13 cellular contexts compared by ENCODE assay signal in the genomic region with DNA sequence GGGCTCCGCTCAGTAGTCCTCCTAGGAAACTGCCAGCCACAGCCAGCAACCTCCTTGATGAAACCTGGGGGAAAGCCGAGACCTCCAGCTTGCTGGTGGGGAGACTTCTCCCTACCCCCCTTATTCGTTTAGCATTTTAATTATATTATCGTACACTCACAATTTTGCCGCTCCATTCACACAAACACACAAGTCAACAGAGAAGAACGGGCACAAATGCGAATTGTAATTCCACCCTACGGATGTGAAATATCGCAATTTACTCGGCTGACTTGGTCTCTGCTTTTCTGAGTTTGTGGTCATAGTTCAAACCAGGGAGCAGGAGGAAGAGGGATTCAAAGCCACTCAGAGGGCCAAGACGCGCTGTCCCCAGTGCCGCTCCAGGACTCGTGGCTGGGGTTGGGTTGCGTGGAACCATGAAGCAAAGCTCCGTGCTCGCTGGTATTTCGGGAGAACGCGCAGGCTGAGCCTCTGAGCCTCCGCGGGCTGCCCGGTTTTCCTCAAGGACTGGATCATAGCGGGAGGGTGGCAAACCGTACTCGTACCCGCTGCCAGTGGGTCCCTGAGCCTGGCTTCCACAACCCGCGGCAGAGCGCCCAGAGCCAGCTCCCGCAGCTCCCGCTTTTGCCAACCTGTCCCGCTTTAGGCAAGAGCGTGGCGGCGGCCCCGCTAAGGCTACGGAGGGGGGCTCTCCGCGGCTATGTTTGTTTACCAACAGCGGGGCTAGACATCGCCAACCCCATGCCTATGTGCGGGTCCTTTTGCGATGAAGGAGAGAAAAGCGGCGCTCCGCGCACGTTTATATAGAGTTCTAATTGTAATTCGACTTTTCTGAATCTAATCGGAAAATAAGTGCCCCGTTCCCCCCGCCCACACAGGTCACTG. TPM values are rescaled to one million over a fixed set of nuclear protein-coding genes. Genes with fewer than 3 reads are reported as not detected.
DNase-seq lines count a peak whose midpoint lies in the region; ATAC-seq and TF ChIP-seq lines count a peak whose summit lies in the region.
"Had no signal": no experiment of that assay in that cellular context is flagged by ENCODE, and none has a peak within 500 bp of the region (broad histone marks: within the 10 kb centered on the region; RNA-seq: fewer than 3 reads in every experiment).

No MANE protein-coding gene starts in this region.

- no peaks in the 10 kb centered on the region for H3K9me3 Mint-ChIP-seq in activated naive CD4-positive, alpha-beta T cell treated with anti-CD3 and anti-CD28 coated beads, Interleukin-2, amount 50 U/mL, for 24 hours
- H3K9me3 Mint-ChIP-seq in activated CD8-positive, alpha-beta memory T cell treated with anti-CD3 and anti-CD28 coated beads, Interleukin-2, amount 10 ng/mL, durations not matched to agents 7 days and 5 days (ENCODE audit: low read depth), result no peaks in the 10 kb centered on the region
- H3K9me3 Mint-ChIP-seq in immature natural killer cell, result peaks cover 0 to 4% (median 0%) of the 10 kb centered on the region in 6 donors
- H3K9me3 Mint-ChIP-seq in stimulated activated naive CD8-positive, alpha-beta T cell treated with anti-CD3 and anti-CD28 coated beads, Interleukin-15, amount 100 ng/mL, for 72 hours, result no peaks in the 10 kb centered on the region

- CTCF ChIA-PET in activated CD8-positive, alpha-beta memory T cell treated with anti-CD3 and anti-CD28 coated beads, Interleukin-2, amount 10 ng/mL, durations not matched to agents 7 days and 5 days (lab: Charles Lee), result no interaction called here

- H3K36me3 Mint-ChIP-seq in activated naive CD4-positive, alpha-beta T cell treated with anti-CD3 and anti-CD28 coated beads, Interleukin-2, amount 50 U/mL, for 24 hours, result no peaks in the 10 kb centered on the region
- H3K36me3 Mint-ChIP-seq in activated CD8-positive, alpha-beta memory T cell treated with anti-CD3 and anti-CD28 coated beads, Interleukin-2, amount 10 ng/mL, durations not matched to agents 7 days and 5 days, result peaks cover 4% of the 10 kb centered on the region
- H3K36me3 Mint-ChIP-seq in immature natural killer cell, result no peaks in the 10 kb centered on the region

- no peak for ATAC-seq in activated CD8-positive, alpha-beta memory T cell treated with anti-CD3 and anti-CD28 coated beads, Interleukin-2, amount 10 ng/mL, durations not matched to agents 7 days and 5 days
- no peak for ATAC-seq in stimulated activated naive CD8-positive, alpha-beta T cell treated with anti-CD3 and anti-CD28 coated beads, Interleukin-15, amount 100 ng/mL, for 72 hours
- ATAC-seq in GM19328 (IDR thresholded peaks at IDR 0.05; ENCODE audit: unreplicated experiment), result no peak
- ATAC-seq: K562 had no signal

- no peak for DNase-seq in activated naive CD4-positive, alpha-beta T cell treated with Interleukin-2 at 50 U/mL for 16 hours
- no peak for DNase-seq in activated CD8-positive, alpha-beta memory T cell treated with anti-CD3 and anti-CD28 coated beads, Interleukin-2, amount 10 ng/mL, durations not matched to agents 7 days and 5 days
- DNase-seq in immature natural killer cell (peak in 1 of 3 donors; percentile 5), foreskin fibroblast (no peak), NCI-H2029 (lab: John Stamatoyannopoulos, UW) (no peak)
- peak in 1 of 2 donors; percentile 26 for DNase-seq in stimulated activated naive CD8-positive, alpha-beta T cell treated with anti-CD3 and anti-CD28 coated beads, Interleukin-15, amount 100 ng/mL, for 72 hours
- DNase-seq: activated gamma-delta T cell, dermis blood vessel endothelial cell, NCI-H510A treated with DMSO at 0.1 percent for 48 hours had no signal

- peak overlapping the region; percentile 52 for H3K27ac Mint-ChIP-seq in activated naive CD4-positive, alpha-beta T cell treated with anti-CD3 and anti-CD28 coated beads, Interleukin-2, amount 50 U/mL, for 24 hours
- peak overlapping the region; percentile 29 for H3K27ac Mint-ChIP-seq in activated CD8-positive, alpha-beta memory T cell treated with anti-CD3 and anti-CD28 coated beads, Interleukin-2, amount 10 ng/mL, durations not matched to agents 7 days and 5 days
- peak overlapping the region in 2 of 6 donors; percentile 15 to 82 for H3K27ac Mint-ChIP-seq in immature natural killer cell
- H3K27ac Mint-ChIP-seq in stimulated activated naive CD8-positive, alpha-beta T cell treated with anti-CD3 and anti-CD28 coated beads, Interleukin-15, amount 100 ng/mL, for 72 hours, result peak overlapping the region in 1 of 2 donors; percentile 31

- no peak overlapping the region for H3K4me3 ChIP-seq in foreskin fibroblast (ENCODE audit: low read depth in 1 of 2, low read length in 2 of 2)
- H3K4me3 ChIP-seq: K562 had no signal

- peak overlapping the region; percentile 38 for H3K4me3 Mint-ChIP-seq in activated naive CD4-positive, alpha-beta T cell treated with anti-CD3 and anti-CD28 coated beads, Interleukin-2, amount 50 U/mL, for 24 hours
- H3K4me3 Mint-ChIP-seq in activated CD8-positive, alpha-beta memory T cell treated with anti-CD3 and anti-CD28 coated beads, Interleukin-2, amount 10 ng/mL, durations not matched to agents 7 days and 5 days, result peak overlapping the region; percentile 23
- peak overlapping the region; percentile 5 to 65 (median 27) for H3K4me3 Mint-ChIP-seq in immature natural killer cell
- H3K4me3 Mint-ChIP-seq in stimulated activated naive CD8-positive, alpha-beta T cell treated with anti-CD3 and anti-CD28 coated beads, Interleukin-15, amount 100 ng/mL, for 72 hours, result peak overlapping the region; percentile 82 to 88

- TF ChIP-seq CTCF in foreskin fibroblast (IDR thresholded peaks at IDR 0.05; ENCODE audit: low read depth, low read length), result no peak

- peaks cover 63% of the 10 kb centered on the region for H3K4me1 Mint-ChIP-seq in activated naive CD4-positive, alpha-beta T cell treated with anti-CD3 and anti-CD28 coated beads, Interleukin-2, amount 50 U/mL, for 24 hours
- H3K4me1 Mint-ChIP-seq in activated CD8-positive, alpha-beta memory T cell treated with anti-CD3 and anti-CD28 coated beads, Interleukin-2, amount 10 ng/mL, durations not matched to agents 7 days and 5 days, result peaks cover 39% of the 10 kb centered on the region
- peaks cover 45 to 54% of the 10 kb centered on the region in 2 donors for H3K4me1 Mint-ChIP-seq in immature natural killer cell
- peaks cover 85% of the 10 kb centered on the region for H3K4me1 Mint-ChIP-seq in stimulated activated naive CD8-positive, alpha-beta T cell treated with anti-CD3 and anti-CD28 coated beads, Interleukin-15, amount 100 ng/mL, for 72 hours

- H3K27me3 Mint-ChIP-seq in activated naive CD4-positive, alpha-beta T cell treated with anti-CD3 and anti-CD28 coated beads, Interleukin-2, amount 50 U/mL, for 24 hours, result peaks cover 50% of the 10 kb centered on the region
- peaks cover 83% of the 10 kb centered on the region for H3K27me3 Mint-ChIP-seq in activated CD8-positive, alpha-beta memory T cell treated with anti-CD3 and anti-CD28 coated beads, Interleukin-2, amount 10 ng/mL, durations not matched to agents 7 days and 5 days
- H3K27me3 Mint-ChIP-seq in immature natural killer cell (ENCODE audit: low read depth in 3 of 3), result peaks cover 54 to 79% (median 59%) of the 10 kb centered on the region in 3 donors
- peaks cover 100% of the 10 kb centered on the region for H3K27me3 Mint-ChIP-seq in stimulated activated naive CD8-positive, alpha-beta T cell treated with anti-CD3 and anti-CD28 coated beads, Interleukin-15, amount 100 ng/mL, for 72 hours

RNA-seq across cellular contexts. Expression of a gene that starts 2.0 kb away (rescaled TPM):
- total RNA-seq in activated CD8-positive, alpha-beta memory T cell treated with anti-CD3 and anti-CD28 coated beads, Interleukin-2, amount 10 ng/mL, durations not matched to agents 7 days and 5 days, result under 1 TPM in 1 of 2 experiments, not detected in 1; 0.66 TPM
- polyA plus RNA-seq in immature natural killer cell, result not detected
- total RNA-seq: myocyte had no signal

RNA-seq across cellular contexts. Expression of a gene that starts 9.5 kb away (rescaled TPM):
- total RNA-seq in activated CD8-positive, alpha-beta memory T cell treated with anti-CD3 and anti-CD28 coated beads, Interleukin-2, amount 10 ng/mL, durations not matched to agents 7 days and 5 days, result 10 to 100 TPM; 78.7 to 84.5 TPM
- polyA plus RNA-seq in immature natural killer cell, result 100 to 1,000 TPM in 1 of 3 donors, 10 to 100 TPM in 2; 54.2 to 109 (median 61.0) TPM

Comparison
In these comparisons a context has a peak if more than half of its experiments do, and no peak if none do; other contexts are left out.
1. H3K4me3 Mint-ChIP-seq: peak in every context shown above with its lines; median percentile 85 in stimulated activated naive CD8-positive, alpha-beta T cell treated with anti-CD3 and anti-CD28 coated beads, Interleukin-15, amount 100 ng/mL, for 72 hours; 38 in activated naive CD4-positive, alpha-beta T cell treated with anti-CD3 and anti-CD28 coated beads, Interleukin-2, amount 50 U/mL, for 24 hours; 27 in immature natural killer cell; 23 in activated CD8-positive, alpha-beta memory T cell treated with anti-CD3 and anti-CD28 coated beads, Interleukin-2, amount 10 ng/mL, durations not matched to agents 7 days and 5 days.